31 cellular contexts compared by ENCODE assay signal in the genomic region with DNA sequence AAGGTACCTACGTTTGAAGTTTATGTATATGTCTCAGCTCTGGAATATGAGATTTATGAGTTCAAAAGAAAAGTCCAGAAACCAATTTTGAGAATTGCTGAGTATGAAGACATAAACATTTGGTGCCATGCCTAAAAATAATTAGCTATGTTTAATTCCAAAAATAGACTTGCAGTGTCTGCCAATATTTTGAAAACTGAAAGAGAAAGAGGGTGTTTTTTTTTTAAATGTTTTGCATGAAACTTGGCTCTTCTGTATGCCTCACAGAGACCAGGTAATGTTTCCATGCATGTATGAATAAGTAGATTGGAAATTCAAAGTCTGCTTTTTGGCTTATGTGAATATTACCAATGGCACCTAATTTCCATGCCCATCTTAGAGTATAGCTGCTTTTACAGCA.
DNase-seq lines count a peak whose midpoint lies in the region; ATAC-seq lines count a peak whose summit lies in the region.
"Had no signal": no experiment of that assay in that cellular context is flagged by ENCODE, and none has a peak within 500 bp of the region (broad histone marks: within the 10 kb centered on the region; RNA-seq: fewer than 3 reads in every experiment).

No MANE protein-coding gene starts in this region.

- intact Hi-C loops in activated CD4-positive, alpha-beta memory T cell treated with anti-CD3 and anti-CD28 coated beads for 36 hours (cut with micrococcal nuclease): no loop called here

- H3K27me3 Mint-ChIP-seq in activated CD4-positive, alpha-beta memory T cell treated with anti-CD3 and anti-CD28 coated beads for 36 hours: no peaks in the 10 kb centered on the region
- H3K27me3 Mint-ChIP-seq: CD4-positive, alpha-beta T cell; natural killer cell treated with Interleukin-12 subunit alpha and Interleukin-12 subunit beta and Interleukin-15 and Interleukin-18, amount 100 ng/mL, for 72 hours; stimulated activated naive CD8-positive, alpha-beta T cell treated with anti-CD3 and anti-CD28 coated beads, Interleukin-15, amount 100 ng/mL, for 72 hours; T-helper 17 cell had no signal

- CTCF ChIA-PET in activated CD4-positive, alpha-beta memory T cell treated with anti-CD3 and anti-CD28 coated beads for 36 hours (lab: Charles Lee): no interaction called here

- no peak overlapping the region for H3K4me3 Mint-ChIP-seq in activated CD4-positive, alpha-beta memory T cell treated with anti-CD3 and anti-CD28 coated beads for 36 hours
- H3K4me3 Mint-ChIP-seq: CD4-positive, alpha-beta T cell; natural killer cell treated with Interleukin-12 subunit alpha and Interleukin-12 subunit beta and Interleukin-15 and Interleukin-18, amount 100 ng/mL, for 72 hours; stimulated activated naive CD8-positive, alpha-beta T cell treated with anti-CD3 and anti-CD28 coated beads, Interleukin-15, amount 100 ng/mL, for 72 hours; T-helper 17 cell had no signal

- ATAC-seq in GM18858 (IDR thresholded peaks at IDR 0.05; ENCODE audit: unreplicated experiment) (peak; percentile 73), GM21786 (IDR thresholded peaks at IDR 0.05; ENCODE audit: unreplicated experiment) (peak; percentile 75), HG03442 (IDR thresholded peaks at IDR 0.05; ENCODE audit: unreplicated experiment) (peak; percentile 69), HG02759 (IDR thresholded peaks at IDR 0.05; ENCODE audit: unreplicated experiment) (no peak)
- ATAC-seq: natural killer cell treated with Interleukin-12 subunit alpha and Interleukin-12 subunit beta and Interleukin-15 and Interleukin-18, amount 100 ng/mL, for 72 hours; right lobe of liver; stimulated activated naive CD8-positive, alpha-beta T cell treated with anti-CD3 and anti-CD28 coated beads, Interleukin-15, amount 100 ng/mL, for 72 hours; T-helper 17 cell had no signal

- H3K4me1 Mint-ChIP-seq in activated CD4-positive, alpha-beta memory T cell treated with anti-CD3 and anti-CD28 coated beads for 36 hours (ENCODE audit: low read depth): no peaks in the 10 kb centered on the region
- H3K4me1 Mint-ChIP-seq: stimulated activated naive CD8-positive, alpha-beta T cell treated with anti-CD3 and anti-CD28 coated beads, Interleukin-15, amount 100 ng/mL, for 72 hours; T-helper 17 cell had no signal

- DNase-seq in NCI-H69 (lab: John Stamatoyannopoulos, UW): peak; percentile 30
- DNase-seq in activated CD8-positive, alpha-beta memory T cell treated with anti-CD3 and anti-CD28 coated beads, Interleukin-2, amount 50 U/mL, for 48 hours: no peak
- no peak for DNase-seq in activated CD4-positive, alpha-beta memory T cell treated with anti-CD3 and anti-CD28 coated beads for 36 hours
- DNase-seq in central memory CD4-positive, alpha-beta T cell: no peak
- DNase-seq: activated CD4-positive, alpha-beta T cell treated with anti-CD3 and anti-CD28 coated beads, Interleukin-2, amount 50 U/mL, for 4 hours; activated naive CD4-positive, alpha-beta T cell treated with Interleukin-2 at 50 U/mL for 16 hours; caudate nucleus; CD4-positive, alpha-beta T cell; cortex of kidney; DMS79 treated with DMSO at 0.1 percent for 48 hours; effector memory CD4-positive, alpha-beta T cell; GDM1; H7; Kasumi-1; mammary epithelial cell; NCI-H146; NCI-H510A treated with DMSO at 0.1 percent for 48 hours; NK-92 treated with Interleukin-12 subunit alpha and Interleukin-12 subunit beta, amount 100 ng/mL, for 24 hours; occipital lobe; right lobe of liver; SK-N-SH; spleen; stimulated activated CD4-positive, alpha-beta T cell treated with anti-CD3 and anti-CD28 coated beads, Interleukin-2, amount 100 ng/mL, for 48 hours; stimulated activated naive CD8-positive, alpha-beta T cell treated with anti-CD3 and anti-CD28 coated beads, Interleukin-15, amount 100 ng/mL, for 72 hours; T-helper 17 cell; uterus had no signal

- H3K36me3 Mint-ChIP-seq in activated CD4-positive, alpha-beta memory T cell treated with anti-CD3 and anti-CD28 coated beads for 36 hours: no peaks in the 10 kb centered on the region

- POLR2A ChIA-PET in activated CD4-positive, alpha-beta memory T cell treated with anti-CD3 and anti-CD28 coated beads for 36 hours (lab: Charles Lee): no interaction called here

- H3K9me3 Mint-ChIP-seq in activated CD4-positive, alpha-beta memory T cell treated with anti-CD3 and anti-CD28 coated beads for 36 hours: no peaks in the 10 kb centered on the region

- H3K27ac Mint-ChIP-seq in activated CD4-positive, alpha-beta memory T cell treated with anti-CD3 and anti-CD28 coated beads for 36 hours: no peak overlapping the region
- H3K27ac Mint-ChIP-seq: CD4-positive, alpha-beta T cell; natural killer cell treated with Interleukin-12 subunit alpha and Interleukin-12 subunit beta and Interleukin-15 and Interleukin-18, amount 100 ng/mL, for 72 hours; stimulated activated naive CD8-positive, alpha-beta T cell treated with anti-CD3 and anti-CD28 coated beads, Interleukin-15, amount 100 ng/mL, for 72 hours; T-helper 17 cell had no signal
